ENCODE assay signal across 8 cellular contexts in genomic region chr3:61637088-61638051, GRCh38.
DNase-seq lines count a peak whose midpoint lies in the region; ATAC-seq and TF ChIP-seq lines count a peak whose summit lies in the region.

No MANE protein-coding gene starts in this region.

- H3K36me3 ChIP-seq in gastrocnemius medialis = no peaks in the 10 kb centered on the region

- H3K4me3 ChIP-seq in coronary artery (peak overlapping the region; percentile 69), gastrocnemius medialis (peak overlapping the region; percentile 31 to 39 (median 36))

- in situ Hi-C loops in gastrocnemius medialis (cut with MboI; ENCODE audit: low sequenced_read_pairs in 4 of 4) = no loop called here

- no peak for TF ChIP-seq POLR2A in gastrocnemius medialis (IDR thresholded peaks at IDR 0.05)

- intact Hi-C loops in gastrocnemius medialis (cut with DNase I; ENCODE audit: low total_unique reads) = no loop called here

- DNase-seq in coronary artery (ENCODE audit: low spot score) (no peak), gastrocnemius medialis (peak; percentile 35 to 48), NCI-H2081 treated with DMSO at 0.1 percent for 48 hours (lab: John Stamatoyannopoulos, UW) (no peak)
- no peak for DNase-seq in stimulated activated CD4-positive, alpha-beta T cell treated with anti-CD3 and anti-CD28 coated beads, Interleukin-4, amount 100 ng/mL, for 24 hours
- DNase-seq in activated T-cell treated with anti-CD3 and anti-CD28 coated beads, Interleukin-2, amount 50 U/mL, for 1 hour = no peak
- DNase-seq in activated CD4-positive, alpha-beta T cell treated with anti-CD3 and anti-CD28 coated beads for 1 hour = no peak

- H3K4me1 ChIP-seq in gastrocnemius medialis = peaks cover 13 to 14% of the 10 kb centered on the region in 2 donors

- peak overlapping the region; percentile 62 to 81 for H3K27ac ChIP-seq in coronary artery
- H3K27ac ChIP-seq in gastrocnemius medialis = peak overlapping the region; percentile 62 to 68 (median 65)

- ATAC-seq in GM19035 (IDR thresholded peaks at IDR 0.05; ENCODE audit: unreplicated experiment) = peak; percentile 87
- peak; percentile 94 for ATAC-seq in HG03095 (IDR thresholded peaks at IDR 0.05; ENCODE audit: unreplicated experiment)
- ATAC-seq in gastrocnemius medialis = peak; percentile 77 to 83

- H3K27me3 ChIP-seq in gastrocnemius medialis = no peaks in the 10 kb centered on the region

- no peak for TF ChIP-seq CTCF in coronary artery (IDR thresholded peaks at IDR 0.05)
- TF ChIP-seq CTCF in gastrocnemius medialis (IDR thresholded peaks at IDR 0.05 in 4 of 5, conservative IDR thresholded peaks at IDR 0.05 in 1 of 5) = no peak

- no peaks in the 10 kb centered on the region for H3K9me3 ChIP-seq in gastrocnemius medialis

Comparison
In these comparisons a context has a peak if more than half of its experiments do, and no peak if none do; other contexts are left out.
1. DNase-seq: peak in gastrocnemius medialis (2 of 2); none in coronary artery (single experiment), NCI-H2081 treated with DMSO at 0.1 percent for 48 hours (single experiment), stimulated activated CD4-positive, alpha-beta T cell treated with anti-CD3 and anti-CD28 coated beads, Interleukin-4, amount 100 ng/mL, for 24 hours (single experiment), activated T-cell treated with anti-CD3 and anti-CD28 coated beads, Interleukin-2, amount 50 U/mL, for 1 hour (single experiment) and activated CD4-positive, alpha-beta T cell treated with anti-CD3 and anti-CD28 coated beads for 1 hour (single experiment).
2. Peak in every context shown above with its lines, with median percentiles within 50 percentile points of each other: ATAC-seq.